Comparison of ENCODE assay signal across 12 cellular contexts in genomic region chr3:16917256-16917935, GRCh38. TPM values are rescaled to one million over a fixed set of nuclear protein-coding genes. Genes with fewer than 3 reads are reported as not detected.
DNase-seq lines count a peak whose midpoint lies in the region; ATAC-seq and TF ChIP-seq lines count a peak whose summit lies in the region.
"Had no signal": no experiment of that assay in that cellular context is flagged by ENCODE, and none has a peak within 500 bp of the region (broad histone marks: within the 10 kb centered on the region; RNA-seq: fewer than 3 reads in every experiment).

No MANE protein-coding gene starts in this region.

- no peaks in the 10 kb centered on the region for H3K9me3 Mint-ChIP-seq in activated naive CD8-positive, alpha-beta T cell treated with anti-CD3 and anti-CD28 coated beads, Interleukin-2, amount 50 U/mL, for 24 hours
- H3K9me3 Mint-ChIP-seq in type B pancreatic cell = no peaks in the 10 kb centered on the region

- peaks cover 2% of the 10 kb centered on the region for H3K36me3 Mint-ChIP-seq in activated naive CD8-positive, alpha-beta T cell treated with anti-CD3 and anti-CD28 coated beads, Interleukin-2, amount 50 U/mL, for 24 hours (ENCODE audit: low read depth)
- H3K36me3 Mint-ChIP-seq in type B pancreatic cell = no peaks in the 10 kb centered on the region

- ATAC-seq in activated naive CD8-positive, alpha-beta T cell treated with anti-CD3 and anti-CD28 coated beads, Interleukin-2, amount 50 U/mL, for 24 hours = peak; percentile 88
- no peak for ATAC-seq in GM21529 (IDR thresholded peaks at IDR 0.05; ENCODE audit: unreplicated experiment)
- no peak for ATAC-seq in GM18498 (IDR thresholded peaks at IDR 0.05; ENCODE audit: unreplicated experiment)
- ATAC-seq in GM21390 (IDR thresholded peaks at IDR 0.05; ENCODE audit: unreplicated experiment) = no peak

- no peak for TF ChIP-seq CTCF in type B pancreatic cell (conservative IDR thresholded peaks at IDR 0.05)

- no peaks in the 10 kb centered on the region for H3K27me3 Mint-ChIP-seq in activated naive CD8-positive, alpha-beta T cell treated with anti-CD3 and anti-CD28 coated beads, Interleukin-2, amount 50 U/mL, for 24 hours
- no peaks in the 10 kb centered on the region for H3K27me3 Mint-ChIP-seq in type B pancreatic cell

- H3K27ac Mint-ChIP-seq in activated naive CD8-positive, alpha-beta T cell treated with anti-CD3 and anti-CD28 coated beads, Interleukin-2, amount 50 U/mL, for 24 hours = peak overlapping the region; percentile 93
- no peak overlapping the region for H3K27ac Mint-ChIP-seq in type B pancreatic cell

- H3K4me3 Mint-ChIP-seq in activated naive CD8-positive, alpha-beta T cell treated with anti-CD3 and anti-CD28 coated beads, Interleukin-2, amount 50 U/mL, for 24 hours = peak overlapping the region; percentile 38
- H3K4me3 Mint-ChIP-seq in type B pancreatic cell = no peak overlapping the region

- peak; percentile 26 for DNase-seq in stimulated activated CD4-positive, alpha-beta T cell treated with anti-CD3 and anti-CD28 coated beads, Interleukin-15, amount 100 ng/mL, for 24 hours
- no peak for DNase-seq in stimulated activated CD4-positive, alpha-beta T cell treated with anti-CD3 and anti-CD28 coated beads, Interleukin-2, amount 100 ng/mL, for 48 hours
- no peak for DNase-seq in activated naive CD8-positive, alpha-beta T cell treated with anti-CD3 and anti-CD28 coated beads, Interleukin-2, amount 50 U/mL, for 24 hours
- DNase-seq in iris pigment epithelial cell (ENCODE audit: low read depth) (peak; percentile 56), type B pancreatic cell (ENCODE audit: extremely low spot score, unreplicated experiment) (no peak)
- DNase-seq: activated CD4-positive, alpha-beta T cell treated with anti-CD3 and anti-CD28 coated beads, Interleukin-2, amount 50 U/mL, for 48 hours; esophagus squamous epithelium; Karpas-422; stomach had no signal

- peaks cover 79% of the 10 kb centered on the region for H3K4me1 Mint-ChIP-seq in activated naive CD8-positive, alpha-beta T cell treated with anti-CD3 and anti-CD28 coated beads, Interleukin-2, amount 50 U/mL, for 24 hours
- peaks cover 9% of the 10 kb centered on the region for H3K4me1 Mint-ChIP-seq in type B pancreatic cell (ENCODE audit: unreplicated experiment)

RNA-seq across cellular contexts. Expression of gene PLCL2, which starts 32.6 kb away (rescaled TPM):
- 6.5 and 10.6 TPM in 2 replicates for total RNA-seq in type B pancreatic cell (ENCODE audit: low replicate concordance)

Comparison
In these comparisons a context has a peak if more than half of its experiments do, and no peak if none do; other contexts are left out.
1. DNase-seq: peak in stimulated activated CD4-positive, alpha-beta T cell treated with anti-CD3 and anti-CD28 coated beads, Interleukin-15, amount 100 ng/mL, for 24 hours (single experiment) and iris pigment epithelial cell (single experiment); none in stimulated activated CD4-positive, alpha-beta T cell treated with anti-CD3 and anti-CD28 coated beads, Interleukin-2, amount 100 ng/mL, for 48 hours (0 of 2), activated naive CD8-positive, alpha-beta T cell treated with anti-CD3 and anti-CD28 coated beads, Interleukin-2, amount 50 U/mL, for 24 hours (single experiment) and type B pancreatic cell (single experiment).